15 cellular contexts compared by ENCODE assay signal in genomic region chr13:77915676-77916075, GRCh38. TPM values are rescaled to one million over a fixed set of nuclear protein-coding genes. Genes with fewer than 3 reads are reported as not detected.
A peak's percentile ranks its signal among the peaks of the same experiment; 100 is the strongest.
DNase-seq lines count a peak whose midpoint lies in the region; ATAC-seq, FAIRE-seq and TF ChIP-seq lines count a peak whose summit lies in the region.
"Had no signal": no experiment of that assay in that cellular context is flagged by ENCODE, and none has a peak within 500 bp of the region (broad histone marks: within the 10 kb centered on the region; RNA-seq: fewer than 3 reads in every experiment).

No MANE protein-coding gene starts in this region.

- peak overlapping the region; percentile 57; the same call in 1 of the 2 replicates for H3K4me2 ChIP-seq in IMR-90 (ENCODE audit: low read depth, low read length)
- H3K4me2 ChIP-seq in H1 (ENCODE audit: insufficient read depth in 1 of 2, low read depth in 2 of 2, low read length in 2 of 2), result peak overlapping the region; percentile 30 to 35; a peak in 2 of 4 replicates

- H3K9me1 ChIP-seq in IMR-90 (ENCODE audit: insufficient read depth, low read length), result 0 out of 2 replicates have a peak, but pooled peaks cover 3% of the 10 kb centered on the region

- POLR2A ChIA-PET in IMR-90 (lab: Charles Lee; ENCODE audit: unreplicated experiment) (no interaction called here), H1 (lab: Charles Lee; ENCODE audit: partially characterized antibody) (no interaction called here)

- H2BK20ac ChIP-seq in IMR-90 (ENCODE audit: low read depth, low read length) (no peak overlapping the region), H1 (ENCODE audit: low read length) (no peak overlapping the region)

- H4K20me1 ChIP-seq in IMR-90 (ENCODE audit: insufficient read depth, low read length), result no peaks in the 10 kb centered on the region
- no peaks in the 10 kb centered on the region for H4K20me1 ChIP-seq in H1 (replicated peaks in 1 of 2; ENCODE audit: control insufficient read depth in 1 of 2, insufficient read depth in 2 of 2, low read length in 2 of 2)

- TF ChIP-seq CTCF in IMR-90 (conservative IDR thresholded peaks at IDR 0.05; ENCODE audit: low read depth, low read length) (no peak), H1 (IDR thresholded peaks at IDR 0.05; ENCODE audit: control extremely low read depth in 1 of 3, insufficient read depth in 1 of 3, low read depth in 1 of 3, low read length in 3 of 3) (no peak), lung (IDR thresholded peaks at IDR 0.05; ENCODE audit: control extremely low read depth, extremely low read depth) (no peak), tibial nerve (IDR thresholded peaks at IDR 0.05) (no peak)

- no peak for DNase-seq in IMR-90
- no peak for DNase-seq in H1 (ENCODE audit: low read depth in 1 of 2, low spot score in 2 of 2)
- no peak for DNase-seq in lung (ENCODE audit: low spot score)
- DNase-seq in tibial nerve (ENCODE audit: low spot score in 2 of 2), result no peak
- no peak for DNase-seq in mesenteric fat pad (ENCODE audit: low spot score)
- no peak for DNase-seq in stimulated activated naive CD8-positive, alpha-beta T cell treated with anti-CD3 and anti-CD28 coated beads, Interleukin-15, Interleukin-2, amounts not matched to agents 100 U/mL and 50 U/mL, for 24 hours
- no peak for DNase-seq in cerebellar nuclear complex (lab: John Stamatoyannopoulos, UW)
- DNase-seq: activated CD4-positive, alpha-beta memory T cell treated with anti-CD3 and anti-CD28 coated beads for 36 hours; activated T-cell treated with anti-CD3 and anti-CD28 coated beads, Interleukin-2, amount 50 U/mL, for 72 hours; brain microvascular endothelial cell; Caco-2; NCI-H2029 treated with DMSO at 0.1 percent for 48 hours; stimulated activated naive CD4-positive, alpha-beta T cell treated with Interleukin-2 at 50 U/mL for 16 hours; T-cell had no signal

- in situ Hi-C loops in IMR-90 (cut with MboI; ENCODE audit: low sequenced_read_pairs), result no loop called here

- H3K27ac ChIP-seq in IMR-90 (ENCODE audit: insufficient read depth, low read length) (no peak overlapping the region), H1 (ENCODE audit: low read depth, low read length) (no peak overlapping the region), lung (ENCODE audit: low read depth in 1 of 2, low read length in 1 of 2) (peak overlapping the region in 1 of 2 donors; percentile 17), tibial nerve (peak overlapping the region in 3 of 4 donors; percentile 15 to 40 (median 37))
- H3K27ac ChIP-seq: brain microvascular endothelial cell had no signal

- no peak overlapping the region for H2AK5ac ChIP-seq in IMR-90 (ENCODE audit: low read depth, low read length)
- H2AK5ac ChIP-seq in H1 (ENCODE audit: low read depth, low read length), result no peak overlapping the region

- TF ChIP-seq EP300 in H1 (IDR thresholded peaks at IDR 0.05; ENCODE audit: borderline replicate concordance in 1 of 2, low read depth in 2 of 2, low read length in 2 of 2) (no peak), tibial nerve (IDR thresholded peaks at IDR 0.05) (no peak)

- no peak overlapping the region for H2BK12ac ChIP-seq in H1 (ENCODE audit: low read depth, low read length)

- H3K79me2 ChIP-seq in H1 (ENCODE audit: control insufficient read depth in 1 of 2, insufficient read depth in 2 of 2, low read length in 2 of 2), result peaks cover 3 to 54% of the 10 kb centered on the region in 2 experiments; a peak in 3 of 4 replicates

- no peak overlapping the region for H2AFZ ChIP-seq in IMR-90 (replicated peaks; ENCODE audit: low read length, poor library complexity)
- H2AFZ ChIP-seq in H1 (ENCODE audit: low read length), result no peak overlapping the region

- no peak for ATAC-seq in IMR-90 (ENCODE audit: low read depth)
- no peak for ATAC-seq in lung (ENCODE audit: insufficient read depth, low FRiP score)
- no peak for ATAC-seq in stimulated activated naive CD8-positive, alpha-beta T cell treated with anti-CD3 and anti-CD28 coated beads, Interleukin-15, Interleukin-2, amounts not matched to agents 100 U/mL and 50 U/mL, for 24 hours
- ATAC-seq: activated naive CD4-positive, alpha-beta T cell treated with anti-CD3 and anti-CD28 coated beads, Interleukin-2, amount 50 U/mL, for 72 hours; activated T-cell treated with anti-CD3 and anti-CD28 coated beads, Interleukin-2, amount 50 U/mL, for 72 hours; T-cell had no signal

- H3K14ac ChIP-seq in IMR-90 (replicated peaks; ENCODE audit: low read depth, low read length) (no peak overlapping the region), H1 (ENCODE audit: insufficient read length) (no peak overlapping the region)

- H3K4me3 ChIP-seq in IMR-90 (ENCODE audit: insufficient read depth, low read depth, low read length) (peak overlapping the region; percentile 20), H1 (ENCODE audit: extremely low read depth in 1 of 4, insufficient read depth in 2 of 4, low read depth in 3 of 4, low read length in 4 of 4) (peak overlapping the region in 1 of 4 experiments; percentile 63; a peak in 2 of 8 replicates), lung (peak overlapping the region; percentile 36), tibial nerve (peak overlapping the region in 2 of 4 donors; percentile 10 to 70)

- TF ChIP-seq POLR2A in IMR-90 (IDR thresholded peaks at IDR 0.05; ENCODE audit: low read depth, low read length) (no peak), H1 (IDR thresholded peaks at IDR 0.05; ENCODE audit: control extremely low read depth in 1 of 2, low read depth in 2 of 2, low read length in 2 of 2) (no peak), tibial nerve (IDR thresholded peaks at IDR 0.05) (no peak)

- H3K23ac ChIP-seq in IMR-90 (ENCODE audit: low read depth, low read length) (no peak overlapping the region), H1 (ENCODE audit: insufficient read length) (no peak overlapping the region)

- H4K91ac ChIP-seq in IMR-90 (ENCODE audit: insufficient read depth, low read depth, low read length), result no peak overlapping the region
- H4K91ac ChIP-seq in H1 (replicated peaks; ENCODE audit: insufficient read length, low read length), result no peak overlapping the region

- H2BK120ac ChIP-seq in IMR-90 (ENCODE audit: low read depth, low read length), result no peak overlapping the region
- no peak overlapping the region for H2BK120ac ChIP-seq in H1 (replicated peaks; ENCODE audit: low read depth, low read length)

- H3K79me1 ChIP-seq in IMR-90 (ENCODE audit: low read depth in 1 of 2, low read length in 2 of 2) (no peaks in the 10 kb centered on the region; a peak in 1 of 4 replicates), H1 (ENCODE audit: low read depth, low read length) (no peaks in the 10 kb centered on the region)

- CTCF ChIA-PET in IMR-90 (lab: Yijun Ruan, JAX) (no interaction called here), H1 (lab: Charles Lee; ENCODE audit: partially characterized antibody) (interaction anchor here (0.6 to 1.7 kb wide), 2 partner anchors 131 to 163 kb away, joined by 3 read pairs; no protein-coding TSS in a partner anchor)

- no CpG with 5 or more reads among the region's 1 CpG for WGBS in IMR-90 (ENCODE audit: extremely low coverage in 2 of 2, insufficient read length in 1 of 2), 2 experiments
- 92% methylated on average over 1 of the region's 1 CpG; no CpG with 5 or more reads in 1 of the 2 experiments for WGBS in H1 (ENCODE audit: extremely low coverage in 1 of 2, insufficient coverage in 1 of 2, insufficient read length in 1 of 2, insufficient replicate concordance in 2 of 2, low coverage in 1 of 2, low lambda C conversion rate in 2 of 2, missing lambda C conversion rate in 1 of 2), 2 experiments
- WGBS in lung, 2 donors, result 62 to 78% methylated on average over 1 of the region's 1 CpG
- 66 to 78% methylated on average over 1 of the region's 1 CpG for WGBS in tibial nerve, 2 donors

- H2BK15ac ChIP-seq in IMR-90 (ENCODE audit: low read depth, low read length), result no peak overlapping the region
- H2BK15ac ChIP-seq in H1 (ENCODE audit: low read length), result no peak overlapping the region

- TF ChIP-seq RAD21 in IMR-90 (IDR thresholded peaks at IDR 0.05; ENCODE audit: low read length) (no peak), H1 (IDR thresholded peaks at IDR 0.05 in 1 of 2, conservative IDR thresholded peaks at IDR 0.05 in 1 of 2; ENCODE audit: low read depth in 2 of 2, low read length in 2 of 2) (no peak)

- no peak for FAIRE-seq in H1 (lab: Jason Lieb, UNC)

- H4K8ac ChIP-seq in IMR-90 (ENCODE audit: low read depth in 2 of 2, low read length in 2 of 2) (no peak overlapping the region), H1 (ENCODE audit: extremely low read depth, insufficient read depth, low read length) (no peak overlapping the region)

- no peaks in the 10 kb centered on the region; the same call in 1 of the 2 replicates for H3K4me1 ChIP-seq in IMR-90 (ENCODE audit: control insufficient read depth, insufficient read depth, low read length)
- peaks cover 0 to 15% (median 2%) of the 10 kb centered on the region in 4 experiments; a peak in 4 of 7 replicates for H3K4me1 ChIP-seq in H1 (replicated peaks in 1 of 4; ENCODE audit: control insufficient read depth in 3 of 4, insufficient read depth in 4 of 4, low read length in 3 of 4)
- H3K4me1 ChIP-seq in lung (ENCODE audit: control insufficient read depth in 2 of 2, insufficient read depth in 2 of 2, low read length in 2 of 2), result peaks cover 5 to 6% of the 10 kb centered on the region in 2 donors
- peaks cover 0 to 40% (median 5%) of the 10 kb centered on the region in 4 donors for H3K4me1 ChIP-seq in tibial nerve
- H3K4me1 ChIP-seq: Caco-2 had no signal

- H3K56ac ChIP-seq in IMR-90 (ENCODE audit: extremely low read depth, insufficient read depth, low read length), result no peak overlapping the region
- H3K56ac ChIP-seq in H1 (replicated peaks; ENCODE audit: insufficient read length, low read depth, low read length), result no peak overlapping the region

- intact Hi-C loops in IMR-90 (cut with micrococcal nuclease), result loop anchor here (5.0 kb wide), 2 partner anchors 53 to 128 kb away; no protein-coding TSS in a partner anchor

- no peak overlapping the region for H2AK9ac ChIP-seq in IMR-90 (replicated peaks; ENCODE audit: low read depth, low read length, poor library complexity)

- BruUV-seq in IMR-90 (replicated peaks; lab: Mats Ljungman, UMichigan), result no TSS peak

- peaks cover 12% of the 10 kb centered on the region for H3K23me2 ChIP-seq in H1 (ENCODE audit: low read depth, low read length)

- no peak overlapping the region for H4K5ac ChIP-seq in IMR-90 (ENCODE audit: low read depth, low read length)
- no peak overlapping the region for H4K5ac ChIP-seq in H1 (ENCODE audit: insufficient read length, low read depth, low read length)

- H3K27me3 ChIP-seq in IMR-90 (ENCODE audit: control insufficient read depth, insufficient read depth, low read length), result no peaks in the 10 kb centered on the region
- peaks cover 0 to 3% (median under 1%) of the 10 kb centered on the region in 4 experiments; a peak in 4 of 7 replicates for H3K27me3 ChIP-seq in H1 (replicated peaks in 1 of 4; ENCODE audit: control insufficient read depth in 3 of 4, extremely low read depth in 1 of 4, insufficient read depth in 3 of 4, low read length in 3 of 4)
- H3K27me3 ChIP-seq in lung (ENCODE audit: control insufficient read depth, insufficient read depth), result no peaks in the 10 kb centered on the region
- H3K27me3 ChIP-seq in tibial nerve, result no peaks in the 10 kb centered on the region
- H3K27me3 ChIP-seq: brain microvascular endothelial cell had no signal

- H3K4ac ChIP-seq in IMR-90 (ENCODE audit: low read depth, low read length) (no peak overlapping the region), H1 (replicated peaks; ENCODE audit: insufficient read length, low read depth, low read length) (no peak overlapping the region)

- H3K9ac ChIP-seq in IMR-90 (ENCODE audit: low read depth, low read length), result no peak overlapping the region
- H3K9ac ChIP-seq in H1 (replicated peaks in 1 of 4; ENCODE audit: extremely low read depth in 1 of 4, low read depth in 3 of 4, low read length in 3 of 4), result no peak overlapping the region

- H3K18ac ChIP-seq in IMR-90 (ENCODE audit: low read depth, low read length) (0 out of 2 replicates have a peak overlapping the region, but pooled peaks have one; percentile 29), H1 (ENCODE audit: extremely low read depth, low read length) (no peak overlapping the region)

- dilution Hi-C loops in IMR-90 (cut with HindIII; ENCODE audit: low sequenced_read_pairs, unreplicated experiment), result no loop called here

- H3K36me3 ChIP-seq in IMR-90 (ENCODE audit: control insufficient read depth, insufficient read depth, low read length) (no peaks in the 10 kb centered on the region; the same call in 1 of the 2 replicates), H1 (ENCODE audit: control insufficient read depth in 2 of 4, insufficient read depth in 4 of 4, low read length in 3 of 4) (no peaks in the 10 kb centered on the region), lung (ENCODE audit: control insufficient read depth in 2 of 2, insufficient read depth in 2 of 2, low read length in 2 of 2) (no peaks in the 10 kb centered on the region), tibial nerve (no peaks in the 10 kb centered on the region)
- H3K36me3 ChIP-seq: brain microvascular endothelial cell had no signal

- H2BK5ac ChIP-seq in IMR-90 (ENCODE audit: low read depth, low read length, poor library complexity, severe bottlenecking), result no peak overlapping the region
- no peak overlapping the region for H2BK5ac ChIP-seq in H1 (ENCODE audit: low read depth, low read length)

- H3K9me3 ChIP-seq in IMR-90 (ENCODE audit: control insufficient read depth, insufficient read depth, low read length) (no peaks in the 10 kb centered on the region), H1 (ENCODE audit: insufficient read depth in 2 of 2, low read depth in 1 of 2, low read length in 1 of 2) (peaks cover 0 to 3% of the 10 kb centered on the region in 2 experiments; a peak in 1 of 4 replicates), lung (ENCODE audit: control insufficient read depth in 2 of 2, insufficient read depth in 1 of 2, low read length in 1 of 2) (no peaks in the 10 kb centered on the region), tibial nerve (no peaks in the 10 kb centered on the region)
- H3K9me3 ChIP-seq: Caco-2 had no signal

RNA-seq across cellular contexts. Expression of gene EDNRB, which starts 3.0 kb away (rescaled TPM):
- total RNA-seq in IMR-90 (2012; rRNA removed), result under 0.01 and 0.28 TPM in 2 replicates
- polyA plus RNA-seq in IMR-90 (2012; rRNA removed), result 0.07 and 0.09 TPM in 2 replicates
- polyA plus RNA-seq in IMR-90 (2012; cell fraction: cytosol; rRNA removed), result 0.15 TPM in 1 of 2 replicates, not detected in the other
- 0.07 and 0.19 TPM in 2 replicates for polyA plus RNA-seq in IMR-90 (2012; cell fraction: nucleus; rRNA removed; ENCODE audit: low replicate concordance)
- total RNA-seq in H1 (2021; fragmentation: NEBNext Ultra II Directional; extraction: Animal tissue kit (Norgen Biotek cat#: 25700)), result 67.6 and 73.2 TPM in 2 replicates
- polyA plus RNA-seq in H1 (2011; rRNA removed), result 11.9 and 15.8 TPM in 2 replicates
- 13.2 TPM for polyA plus RNA-seq in H1 (2011; cell fraction: cytosol; rRNA removed)
- polyA plus RNA-seq in H1 (2011; cell fraction: nucleus; rRNA removed), result 15.7 TPM
- polyA plus RNA-seq in H1 (2012, experiment 1 of 2), result 29.8 to 38.1 TPM (median 37.1 TPM) in 4 replicates
- 15.5 TPM for polyA plus RNA-seq in H1 (2012, experiment 2 of 2)
- 190 TPM for polyA plus RNA-seq in H1 (2013, experiment 1 of 2)
- polyA plus RNA-seq in H1 (2013, experiment 2 of 2), result 167 TPM
- polyA minus RNA-seq in H1 (2011; rRNA and poly(A)+ RNA removed), result 19.4 and 27.8 TPM in 2 replicates
- polyA minus RNA-seq in H1 (2011; cell fraction: cytosol; rRNA and poly(A)+ RNA removed), result 10.9 TPM
- 24.3 TPM for polyA minus RNA-seq in H1 (2011; cell fraction: nucleus; rRNA and poly(A)+ RNA removed)
- 100 to 1,000 TPM in 1 of 2 donors, 10 to 100 TPM in 1; 63.0 to 155 TPM for total RNA-seq in lung
- 10 to 100 TPM; 23.2 to 43.8 TPM for polyA plus RNA-seq in lung
- total RNA-seq in tibial nerve, result 10 to 100 TPM; 19.4 to 63.6 (median 22.5) TPM
- total RNA-seq in mesenteric fat pad, result 144 TPM
- total RNA-seq: activated CD4-positive, alpha-beta memory T cell treated with anti-CD3 and anti-CD28 coated beads for 36 hours; activated naive CD4-positive, alpha-beta T cell treated with anti-CD3 and anti-CD28 coated beads, Interleukin-2, amount 50 U/mL, for 72 hours; activated T-cell treated with anti-CD3 and anti-CD28 coated beads, Interleukin-2, amount 50 U/mL, for 72 hours had no signal

Comparison
In these comparisons a context has a peak if more than half of its experiments do, and no peak if none do; other contexts are left out.
1. H3K27ac ChIP-seq: peak in tibial nerve (3 of 4); none in IMR-90 (single experiment) and H1 (single experiment).
2. RNA of gene EDNRB, which starts 3.0 kb away (total RNA-seq): 63.0 to 155 TPM in lung, 144 TPM in mesenteric fat pad (single experiment), 67.6 to 73.2 TPM in H1 and 19.4 to 63.6 TPM in tibial nerve; under 0.01 to 0.28 TPM in IMR-90; every median in the first group is over 10 times any median in the second.